ENCODE assay signal across 10 cellular contexts in genomic region chr7:7868245-7868899, GRCh38.
DNase-seq lines count a peak whose midpoint lies in the region; ATAC-seq and TF ChIP-seq lines count a peak whose summit lies in the region.
"Had no signal": no experiment of that assay in that cellular context is flagged by ENCODE, and none has a peak within 500 bp of the region (broad histone marks: within the 10 kb centered on the region; RNA-seq: fewer than 3 reads in every experiment).

No MANE protein-coding gene starts in this region.

- no peaks in the 10 kb centered on the region for H3K36me3 ChIP-seq in BLaER1 treated with 17β-estradiol and CSF1 and Interleukin-3, amounts not matched to agents 10 nM and 100 nM
- H3K36me3 ChIP-seq in OCI-LY3 (replicated peaks; ENCODE audit: low read depth, low read length) (no peaks in the 10 kb centered on the region), left lung (no peaks in the 10 kb centered on the region), HAP-1 (replicated peaks) (no peaks in the 10 kb centered on the region)

- TF ChIP-seq CTCF in OCI-LY3 (IDR thresholded peaks at IDR 0.05; ENCODE audit: low read depth, low read length) (no peak), left lung (IDR thresholded peaks at IDR 0.05) (no peak), dorsolateral prefrontal cortex (IDR thresholded peaks at IDR 0.05 in 54 of 56, conservative IDR thresholded peaks at IDR 0.05 in 2 of 56; ENCODE audit: low read depth in 1 of 56, partially characterized antibody in 56 of 56) (no peak), foreskin keratinocyte (conservative IDR thresholded peaks at IDR 0.05) (no peak)

- H3K27ac ChIP-seq in BLaER1 treated with 17β-estradiol and CSF1 and Interleukin-3, amounts not matched to agents 10 nM and 100 nM, result peak overlapping the region in 1 of 11 experiments; percentile 25; a peak in 2 of 22 replicates
- H3K27ac ChIP-seq in OCI-LY3 (ENCODE audit: low read length), result no peak overlapping the region
- peak overlapping the region in 1 of 2 donors; percentile 63 for H3K27ac ChIP-seq in left lung
- peak overlapping the region in 19 of 59 donors; percentile 0 to 53 (median 29) for H3K27ac ChIP-seq in dorsolateral prefrontal cortex
- H3K27ac ChIP-seq in foreskin keratinocyte, result no peak overlapping the region

- ATAC-seq in GM21390 (IDR thresholded peaks at IDR 0.05; ENCODE audit: unreplicated experiment) (peak; percentile 58), left lung (peak; percentile 81), foreskin keratinocyte (no peak)
- ATAC-seq: activated T-cell treated with anti-CD3 and anti-CD28 coated beads, Interleukin-2, amount 50 U/mL, for 4 hours; left lobe of liver had no signal

- H3K27me3 ChIP-seq in BLaER1 treated with 17β-estradiol and CSF1 and Interleukin-3, amounts not matched to agents 10 nM and 100 nM, result no peaks in the 10 kb centered on the region
- no peaks in the 10 kb centered on the region for H3K27me3 ChIP-seq in OCI-LY3 (ENCODE audit: low read depth, low read length)
- no peaks in the 10 kb centered on the region for H3K27me3 ChIP-seq in left lung
- no peaks in the 10 kb centered on the region for H3K27me3 ChIP-seq in dorsolateral prefrontal cortex
- no peaks in the 10 kb centered on the region for H3K27me3 ChIP-seq in HAP-1 (ENCODE audit: low read depth)
- H3K27me3 ChIP-seq in foreskin keratinocyte, result no peaks in the 10 kb centered on the region

- no peaks in the 10 kb centered on the region for H3K79me2 ChIP-seq in OCI-LY3 (ENCODE audit: low read length)

- in situ Hi-C loops in HAP-1 (cut with MboI; ENCODE audit: low sequenced_read_pairs), result no loop called here

- H3K9ac ChIP-seq in BLaER1 treated with 17β-estradiol and CSF1 and Interleukin-3, amounts not matched to agents 10 nM and 100 nM, result no peak overlapping the region
- no peak overlapping the region for H3K9ac ChIP-seq in OCI-LY3 (ENCODE audit: low read length)

- H3K4me3 ChIP-seq in BLaER1 treated with 17β-estradiol and CSF1 and Interleukin-3, amounts not matched to agents 10 nM and 100 nM, result no peak overlapping the region
- peak overlapping the region; percentile 9; the same call in 1 of the 2 replicates for H3K4me3 ChIP-seq in OCI-LY3 (ENCODE audit: low read length)
- no peak overlapping the region for H3K4me3 ChIP-seq in left lung
- no peak overlapping the region for H3K4me3 ChIP-seq in dorsolateral prefrontal cortex
- H3K4me3 ChIP-seq in HAP-1, result no peak overlapping the region

- peaks cover 0 to 5% (median 0%) of the 10 kb centered on the region in 11 experiments; a peak in 1 of 22 replicates for H4K20me1 ChIP-seq in BLaER1 treated with 17β-estradiol and CSF1 and Interleukin-3, amounts not matched to agents 10 nM and 100 nM
- H4K20me1 ChIP-seq in OCI-LY3 (ENCODE audit: insufficient read depth, low read length), result no peaks in the 10 kb centered on the region

- peaks cover 15 to 30% (median 16%) of the 10 kb centered on the region in 10 experiments for H3K4me1 ChIP-seq in BLaER1 treated with 17β-estradiol and CSF1 and Interleukin-3, amounts not matched to agents 10 nM and 100 nM
- H3K4me1 ChIP-seq in OCI-LY3 (ENCODE audit: low read length), result peaks cover 14% of the 10 kb centered on the region
- H3K4me1 ChIP-seq in left lung, result peaks cover 0 to 9% of the 10 kb centered on the region in 2 donors
- peaks cover 4% of the 10 kb centered on the region for H3K4me1 ChIP-seq in HAP-1
- H3K4me1 ChIP-seq in foreskin keratinocyte, result no peaks in the 10 kb centered on the region

- H3K4me2 ChIP-seq in BLaER1 treated with 17β-estradiol and CSF1 and Interleukin-3, amounts not matched to agents 10 nM and 100 nM, result peak overlapping the region; percentile 54 to 80 (median 65)
- H3K4me2 ChIP-seq in OCI-LY3 (ENCODE audit: low read length), result peak overlapping the region; percentile 68

- intact Hi-C loops in left lung (cut with DNase I), result no loop called here
- intact Hi-C loops in dorsolateral prefrontal cortex (cut with DNase I), result no loop called here

- peak in 1 of 2 donors; percentile 42 for DNase-seq in left lung
- no peak for DNase-seq in EL
- DNase-seq in dorsolateral prefrontal cortex, result no peak
- no peak for DNase-seq in HAP-1 (ENCODE audit: low spot score in 2 of 2)
- DNase-seq in foreskin keratinocyte, result no peak
- DNase-seq: activated T-cell treated with anti-CD3 and anti-CD28 coated beads, Interleukin-2, amount 50 U/mL, for 4 hours had no signal

- no peak overlapping the region for H2AFZ ChIP-seq in OCI-LY3 (ENCODE audit: low read depth, low read length)

- H3K9me3 ChIP-seq in BLaER1 treated with 17β-estradiol and CSF1 and Interleukin-3, amounts not matched to agents 10 nM and 100 nM (replicated peaks in 1 of 11), result no peaks in the 10 kb centered on the region
- no peaks in the 10 kb centered on the region for H3K9me3 ChIP-seq in OCI-LY3 (ENCODE audit: insufficient read depth, low read length)
- H3K9me3 ChIP-seq in left lung, result no peaks in the 10 kb centered on the region
- H3K9me3 ChIP-seq in HAP-1, result no peaks in the 10 kb centered on the region
